In the genomic region with DNA sequence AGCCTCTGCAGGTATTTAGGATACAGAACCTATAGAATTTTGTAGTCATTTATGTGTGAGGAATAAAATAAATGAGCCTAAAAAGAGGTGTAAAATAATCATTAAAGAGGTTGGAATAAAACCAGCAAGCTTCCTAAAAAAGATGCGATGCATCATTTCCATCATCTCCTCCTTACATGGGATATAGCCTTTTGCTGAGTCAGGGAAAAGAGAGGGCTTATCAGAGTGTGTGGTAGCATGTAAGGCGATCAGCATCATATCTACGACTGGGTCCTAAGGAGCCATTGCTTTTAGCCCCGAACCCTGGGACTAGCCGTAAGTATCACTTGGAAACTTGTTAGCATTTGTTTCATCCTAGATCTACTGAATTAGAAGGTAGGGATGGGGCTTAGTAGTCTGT, we compare ENCODE assay signal across 27 cellular contexts.
"Had no signal": no experiment of that assay in that cellular context is flagged by ENCODE, and none has a peak within 500 bp of the region (broad histone marks: within the 10 kb centered on the region; RNA-seq: fewer than 3 reads in every experiment).

No MANE protein-coding gene starts in this region.

- ATAC-seq: left colon; left lung; lower lobe of right lung; naive thymus-derived CD8-positive, alpha-beta T cell; sciatic nerve; stimulated activated naive CD8-positive, alpha-beta T cell treated with anti-CD3 and anti-CD28 coated beads, Interleukin-15, Interleukin-2, amounts not matched to agents 100 U/mL and 50 U/mL, for 24 hours; upper lobe of right lung had no signal

- DNase-seq: hippocampal formation; kidney; left colon; left lung; lower lobe of right lung; mammary epithelial cell; mesenchymal stem cell; naive thymus-derived CD8-positive, alpha-beta T cell; occipital lobe; stimulated activated CD4-positive, alpha-beta T cell treated with anti-CD3 and anti-CD28 coated beads, Interleukin-12 subunit alpha, Interleukin-12 subunit beta, amount 100 ng/mL, for 4 hours; stimulated activated CD4-positive, alpha-beta T cell treated with anti-CD3 and anti-CD28 coated beads, Interleukin-15, amount 100 ng/mL, for 24 hours; stimulated activated CD4-positive, alpha-beta T cell treated with anti-CD3 and anti-CD28 coated beads, Interleukin-2, amount 100 ng/mL, for 24 hours; stimulated activated CD4-positive, alpha-beta T cell treated with anti-CD3 and anti-CD28 coated beads, Interleukin-4, amount 100 ng/mL, for 1 hour; stimulated activated naive B cell treated with anti-CD40 and anti-IgM and Interleukin-4, amounts not matched to agents 10 μg/mL and 1 μg/mL and 100 μg/mL, for 72 hours; stimulated activated naive CD8-positive, alpha-beta T cell treated with anti-CD3 and anti-CD28 coated beads, Interleukin-15, Interleukin-2, amounts not matched to agents 100 U/mL and 50 U/mL, for 24 hours; stomach; testis; thyroid gland; trophoblast cell; upper lobe of right lung had no signal

- H3K27ac Mint-ChIP-seq: naive thymus-derived CD8-positive, alpha-beta T cell; progenitor cell of endocrine pancreas had no signal

- H3K9me3 ChIP-seq: right atrium auricular region, testis, thyroid gland, upper lobe of right lung had no signal

- H2AFZ ChIP-seq: parathyroid adenoma had no signal

- H3K27me3 ChIP-seq: left lung, right atrium auricular region, stomach, testis, thyroid gland, upper lobe of right lung had no signal

- H3K27me3 Mint-ChIP-seq: progenitor cell of endocrine pancreas had no signal

- H3K4me1 ChIP-seq: parathyroid adenoma, right atrium auricular region, testis, upper lobe of right lung had no signal

- H3K9ac ChIP-seq: parathyroid adenoma had no signal

- H3K4me1 Mint-ChIP-seq: neural crest cell had no signal

- H3K4me3 Mint-ChIP-seq: naive thymus-derived CD8-positive, alpha-beta T cell; nephron; neural crest cell; stimulated activated naive B cell treated with anti-CD40 and anti-IgM and Interleukin-4, amounts not matched to agents 10 μg/mL and 1 μg/mL and 100 μg/mL, for 72 hours had no signal

- H3K36me3 ChIP-seq: left lung, lower lobe of right lung, right atrium auricular region, stomach, thyroid gland, upper lobe of right lung had no signal

- H3K27ac ChIP-seq: lower lobe of right lung, parathyroid adenoma, right atrium auricular region, stomach, testis, thyroid gland, upper lobe of right lung had no signal

- H3K4me3 ChIP-seq: left lung, lower lobe of right lung, right atrium auricular region, skin epidermis, stomach, testis, thyroid gland, upper lobe of right lung had no signal
